Comparison of ENCODE assay signal across 19 cellular contexts in genomic region chr9:21555911-21556310, GRCh38.
DNase-seq lines count a peak whose midpoint lies in the region; ATAC-seq and TF ChIP-seq lines count a peak whose summit lies in the region.
"Had no signal": no experiment of that assay in that cellular context is flagged by ENCODE, and none has a peak within 500 bp of the region (broad histone marks: within the 10 kb centered on the region; RNA-seq: fewer than 3 reads in every experiment).

No MANE protein-coding gene starts in this region.

- peaks cover 23% of the 10 kb centered on the region for H3K36me3 Mint-ChIP-seq in activated naive CD4-positive, alpha-beta T cell treated with anti-CD3 and anti-CD28 coated beads, Interleukin-2, amount 50 U/mL, for 24 hours
- H3K36me3 Mint-ChIP-seq: IgD-negative memory B cell, neural progenitor cell had no signal

- H3K4me3 ChIP-seq in astrocyte of the spinal cord (ENCODE audit: low read depth, low read length): peak overlapping the region; percentile 80
- H3K4me3 ChIP-seq in upper lobe of right lung: no peak overlapping the region
- H3K4me3 ChIP-seq: neural progenitor cell, right atrium auricular region, thoracic aorta had no signal

- no peaks in the 10 kb centered on the region for H3K9me3 Mint-ChIP-seq in activated naive CD4-positive, alpha-beta T cell treated with anti-CD3 and anti-CD28 coated beads, Interleukin-2, amount 50 U/mL, for 24 hours
- H3K9me3 Mint-ChIP-seq: IgD-negative memory B cell, neural progenitor cell had no signal

- intact Hi-C loops in upper lobe of right lung (cut with DNase I): no loop called here

- H3K4me1 Mint-ChIP-seq in activated naive CD4-positive, alpha-beta T cell treated with anti-CD3 and anti-CD28 coated beads, Interleukin-2, amount 50 U/mL, for 24 hours: peaks cover 59% of the 10 kb centered on the region

- no peak for ATAC-seq in foreskin keratinocyte
- no peak for ATAC-seq in HG02623 (IDR thresholded peaks at IDR 0.05; ENCODE audit: unreplicated experiment)
- no peak for ATAC-seq in upper lobe of right lung

- H3K4me1 ChIP-seq in foreskin keratinocyte: peaks cover 43% of the 10 kb centered on the region
- H3K4me1 ChIP-seq in upper lobe of right lung: peaks cover 11% of the 10 kb centered on the region

- no peak overlapping the region for H3K27ac Mint-ChIP-seq in activated naive CD4-positive, alpha-beta T cell treated with anti-CD3 and anti-CD28 coated beads, Interleukin-2, amount 50 U/mL, for 24 hours
- H3K27ac Mint-ChIP-seq: CD4-positive, alpha-beta memory T cell; IgD-negative memory B cell; neural progenitor cell had no signal

- H3K36me3 ChIP-seq in upper lobe of right lung: no peaks in the 10 kb centered on the region
- H3K36me3 ChIP-seq: neural progenitor cell, right atrium auricular region, thoracic aorta had no signal

- peaks cover 3% of the 10 kb centered on the region for H3K27me3 Mint-ChIP-seq in activated naive CD4-positive, alpha-beta T cell treated with anti-CD3 and anti-CD28 coated beads, Interleukin-2, amount 50 U/mL, for 24 hours

- no peak for DNase-seq in activated naive CD4-positive, alpha-beta T cell treated with anti-CD3 and anti-CD28 coated beads, Interleukin-2, amount 50 U/mL, for 16 hours
- DNase-seq in astrocyte of the spinal cord (ENCODE audit: low read depth, low spot score): peak; percentile 66
- no peak for DNase-seq in foreskin keratinocyte
- no peak for DNase-seq in NCI-H2029 (lab: John Stamatoyannopoulos, UW)
- no peak for DNase-seq in HK-2 (ENCODE audit: unreplicated experiment)
- no peak for DNase-seq in upper lobe of right lung
- DNase-seq: 8988T; activated CD4-positive, CD25-positive, alpha-beta regulatory T cell; activated gamma-delta T cell treated with Interleukin-2 at 50 U/mL for 16 hours; CD4-positive, alpha-beta memory T cell; effector memory CD4-positive, alpha-beta T cell; T-helper 1 cell had no signal

- H3K27ac ChIP-seq in foreskin keratinocyte (peak overlapping the region; percentile 85), upper lobe of right lung (no peak overlapping the region)
- H3K27ac ChIP-seq: neural progenitor cell, right atrium auricular region, RWPE1, thoracic aorta had no signal

- H3K27me3 ChIP-seq in foreskin keratinocyte (no peaks in the 10 kb centered on the region), upper lobe of right lung (peaks cover 81% of the 10 kb centered on the region)

- no peak for TF ChIP-seq CTCF in astrocyte of the spinal cord (IDR thresholded peaks at IDR 0.05; ENCODE audit: low read depth, low read length)
- no peak for TF ChIP-seq CTCF in foreskin keratinocyte (conservative IDR thresholded peaks at IDR 0.05)
- TF ChIP-seq CTCF in upper lobe of right lung (IDR thresholded peaks at IDR 0.05): no peak

- H3K4me3 Mint-ChIP-seq in activated naive CD4-positive, alpha-beta T cell treated with anti-CD3 and anti-CD28 coated beads, Interleukin-2, amount 50 U/mL, for 24 hours: peak overlapping the region; percentile 86
- H3K4me3 Mint-ChIP-seq: IgD-negative memory B cell, neural progenitor cell had no signal

- in situ Hi-C loops in astrocyte of the spinal cord (cut with HindIII; ENCODE audit: low sequenced_read_pairs): no loop called here

- H3K9me3 ChIP-seq in upper lobe of right lung: no peaks in the 10 kb centered on the region
- H3K9me3 ChIP-seq: right atrium auricular region, thoracic aorta had no signal
